ENCODE assay signal across 28 cellular contexts in the genomic region with DNA sequence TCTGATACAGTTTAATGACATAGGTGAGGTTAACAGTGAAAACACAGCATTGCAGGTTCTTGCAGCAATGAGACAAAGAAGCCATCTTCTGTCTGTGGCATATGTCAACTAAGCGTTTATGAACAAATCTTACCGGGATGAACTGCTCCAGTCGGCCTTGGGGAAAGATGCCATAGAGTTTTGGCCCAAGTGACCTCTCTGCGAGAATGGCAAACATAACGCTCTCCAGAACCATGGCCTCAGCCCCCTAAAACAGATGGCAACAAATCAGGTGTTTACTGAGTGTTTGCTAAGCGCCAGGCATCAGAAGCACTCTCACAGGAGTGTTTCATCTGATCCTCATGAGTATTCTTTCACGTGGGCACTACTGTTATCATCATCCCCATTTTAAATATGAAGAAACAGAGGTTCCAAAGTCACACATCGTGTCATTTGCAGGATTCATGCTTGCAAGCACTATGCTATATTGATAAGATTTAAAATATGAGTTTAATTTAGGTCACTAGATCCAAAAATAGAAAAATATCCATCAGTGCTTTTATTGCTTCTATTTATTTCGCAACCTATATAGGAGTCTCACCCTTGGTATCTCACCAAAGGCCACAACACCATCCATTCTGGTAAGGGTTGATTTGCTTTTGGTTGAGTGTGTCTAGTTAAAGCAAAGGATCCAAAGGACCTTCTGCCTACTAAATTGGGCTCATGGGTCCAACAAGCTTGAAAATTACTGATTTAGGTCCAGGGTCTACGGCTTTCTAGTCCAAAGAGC.
"Had no signal": no experiment of that assay in that cellular context is flagged by ENCODE, and none has a peak within 500 bp of the region (broad histone marks: within the 10 kb centered on the region; RNA-seq: fewer than 3 reads in every experiment).

No MANE protein-coding gene starts in this region.

- H3K36me3 Mint-ChIP-seq: stimulated activated effector memory CD8-positive, alpha-beta T cell treated with anti-CD3 and anti-CD28 coated beads, Interleukin-12 subunit alpha, Interleukin-12 subunit beta, amount 100 ng/mL, for 72 hours had no signal

- H3K4me2 ChIP-seq: hepatocyte, neural progenitor cell had no signal

- DNase-seq: dermis blood vessel endothelial cell; effector memory CD4-positive, alpha-beta T cell; foreskin keratinocyte; heart left ventricle; kidney; left lung; mesenchymal stem cell; mucosa of descending colon; naive B cell; sigmoid colon; stimulated activated CD4-positive, alpha-beta T cell treated with anti-CD3 and anti-CD28 coated beads, Interleukin-2, amount 100 ng/mL, for 24 hours; stimulated activated CD4-positive, alpha-beta T cell treated with anti-CD3 and anti-CD28 coated beads, Interleukin-4, amount 100 ng/mL, for 24 hours; stimulated activated naive CD4-positive, alpha-beta T cell treated with Interleukin-2 at 50 U/mL for 16 hours; stomach; thyroid gland had no signal

- H3K4me1 ChIP-seq: esophagus muscularis mucosa, gastroesophageal sphincter, left lung, neural progenitor cell, sigmoid colon had no signal

- H3K27me3 ChIP-seq: esophagus muscularis mucosa, foreskin keratinocyte, gastroesophageal sphincter, heart left ventricle, hepatocyte, left lung, neural progenitor cell, right atrium auricular region, sigmoid colon, stomach, thyroid gland had no signal

- H2AFZ ChIP-seq: hepatocyte, neural progenitor cell had no signal

- H3K9me3 Mint-ChIP-seq: mesothelial cell of epicardium; naive B cell; nephron; neural progenitor cell; stimulated activated effector memory CD8-positive, alpha-beta T cell treated with anti-CD3 and anti-CD28 coated beads, Interleukin-12 subunit alpha, Interleukin-12 subunit beta, amount 100 ng/mL, for 72 hours; type B pancreatic cell had no signal

- H3K27ac ChIP-seq: coronary artery, esophagus muscularis mucosa, foreskin keratinocyte, gastroesophageal sphincter, heart left ventricle, hepatocyte, left lung, neural progenitor cell, prostate gland, right atrium auricular region, sigmoid colon, stomach, thyroid gland had no signal

- H3K27me3 Mint-ChIP-seq: naive B cell, type B pancreatic cell had no signal

- FAIRE-seq: endothelial cell of umbilical vein, kidney, urothelium cell line had no signal

- H3K9ac ChIP-seq: neural progenitor cell had no signal

- H3K4me3 ChIP-seq: coronary artery, esophagus muscularis mucosa, gastroesophageal sphincter, heart left ventricle, hepatocyte, left lung, mucosa of descending colon, neural progenitor cell, prostate gland, right atrium auricular region, sigmoid colon, stomach, thyroid gland had no signal

- H3K4me1 Mint-ChIP-seq: nephron had no signal

- H3K27ac Mint-ChIP-seq: mesothelial cell of epicardium; nephron; stimulated activated effector memory CD8-positive, alpha-beta T cell treated with anti-CD3 and anti-CD28 coated beads, Interleukin-12 subunit alpha, Interleukin-12 subunit beta, amount 100 ng/mL, for 72 hours; type B pancreatic cell had no signal

- H3K4me3 Mint-ChIP-seq: mesothelial cell of epicardium; naive B cell; nephron; neural progenitor cell; stimulated activated effector memory CD8-positive, alpha-beta T cell treated with anti-CD3 and anti-CD28 coated beads, Interleukin-12 subunit alpha, Interleukin-12 subunit beta, amount 100 ng/mL, for 72 hours; type B pancreatic cell had no signal

- H3K9me3 ChIP-seq: esophagus muscularis mucosa, gastroesophageal sphincter, heart left ventricle, left lung, mucosa of descending colon, prostate gland, right atrium auricular region, sigmoid colon, stomach, thyroid gland had no signal
